ENCODE assay signal across 8 cellular contexts in the genomic region with DNA sequence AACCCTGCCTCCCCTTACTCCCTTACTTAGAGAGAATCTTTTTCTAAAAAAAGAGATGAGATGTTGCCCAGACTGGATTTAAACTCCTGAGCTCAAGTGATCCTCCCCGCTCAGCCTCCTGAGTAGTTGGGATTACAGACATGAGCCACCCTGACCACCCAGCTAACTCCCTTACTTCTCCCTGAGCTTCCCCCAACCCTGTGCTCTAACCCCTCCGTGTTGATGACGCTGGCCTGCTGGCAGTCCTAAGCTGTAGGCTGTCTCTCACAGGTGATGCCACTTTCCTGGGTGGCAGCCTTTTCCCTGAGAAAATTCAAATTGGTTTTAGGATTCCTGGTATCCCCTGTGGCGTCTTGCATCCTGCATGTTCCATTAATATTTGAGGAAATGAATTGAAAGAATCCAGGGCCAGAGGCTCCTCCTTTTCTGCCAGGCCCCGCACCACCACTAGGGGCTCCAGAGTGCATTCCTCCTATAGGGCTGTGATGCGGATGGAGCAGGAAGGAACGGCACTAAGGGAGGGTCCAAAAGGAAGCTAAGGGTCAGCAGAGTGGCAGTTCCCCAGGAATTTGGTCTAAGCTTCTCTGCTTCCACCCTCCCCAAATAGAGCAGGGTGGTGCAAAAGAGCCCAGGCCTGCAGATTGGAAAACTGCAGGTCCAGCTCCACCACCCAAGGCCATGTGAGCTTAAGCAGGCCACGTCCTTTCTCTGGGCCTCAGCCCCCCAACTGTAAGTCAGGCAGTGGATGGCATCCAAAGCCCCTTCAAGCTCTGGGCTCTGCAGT.
DNase-seq lines count a peak whose midpoint lies in the region; ATAC-seq, FAIRE-seq and TF ChIP-seq lines count a peak whose summit lies in the region.

No MANE protein-coding gene starts in this region.

- TF ChIP-seq CTCF in GM10266 (IDR thresholded peaks at IDR 0.05; ENCODE audit: control insufficient read depth, insufficient read depth, low read depth, missing control alignments) (peak; percentile 80), ascending aorta (IDR thresholded peaks at IDR 0.05) (peak; percentile 66 to 94 (median 91))

- H3K27me3 ChIP-seq in ascending aorta (no peaks in the 10 kb centered on the region), small intestine (ENCODE audit: control insufficient read depth in 2 of 2, insufficient read depth in 2 of 2, low read length in 2 of 2) (no peaks in the 10 kb centered on the region)

- H3K4me1 ChIP-seq in ascending aorta: peaks cover 1 to 12% of the 10 kb centered on the region in 2 donors
- no peaks in the 10 kb centered on the region for H3K4me1 ChIP-seq in small intestine (ENCODE audit: control insufficient read depth in 2 of 2, insufficient read depth in 1 of 2, low read depth in 1 of 2, low read length in 1 of 2)

- intact Hi-C loops in ascending aorta (cut with DNase I): loop anchor here (5.0 to 10.0 kb wide), 2 partner anchors 102 to 110 kb away; partner anchors contain the start of genes DAPK2 and HERC1

- H3K9me3 ChIP-seq in ascending aorta (no peaks in the 10 kb centered on the region), small intestine (ENCODE audit: control insufficient read depth, low read depth) (no peaks in the 10 kb centered on the region)

- ATAC-seq in HG02981 (IDR thresholded peaks at IDR 0.05; ENCODE audit: unreplicated experiment): no peak
- ATAC-seq in HG03354 (IDR thresholded peaks at IDR 0.05; ENCODE audit: poor library complexity, severe bottlenecking, unreplicated experiment): no peak

- no peak for FAIRE-seq in small intestine (lab: Jason Lieb, UNC)

- H3K27ac ChIP-seq in ascending aorta: no peak overlapping the region
- H3K27ac ChIP-seq in small intestine (ENCODE audit: low read depth in 1 of 2, low read length in 1 of 2): no peak overlapping the region

- DNase-seq in GM10266 (ENCODE audit: extremely low spot score): peak; percentile 58
- peak; percentile 76 for DNase-seq in LoVo (ENCODE audit: low spot score)
- peak; percentile 58 for DNase-seq in T-helper 9 cell
- DNase-seq in ascending aorta (ENCODE audit: low spot score in 2 of 2): peak in 1 of 2 donors; percentile 78
- DNase-seq in hepatic stellate cell (ENCODE audit: low spot score): peak; percentile 76
- peak; percentile 76 for DNase-seq in small intestine

- WGBS in small intestine, 3 donors: 46 to 50% (median 47%) methylated on average over 8 of the region's 8 CpGs

- H3K4me3 ChIP-seq in ascending aorta (no peak overlapping the region), small intestine (ENCODE audit: low read depth in 1 of 2, low read length in 2 of 2) (no peak overlapping the region)

- H3K36me3 ChIP-seq in ascending aorta (no peaks in the 10 kb centered on the region), small intestine (ENCODE audit: control insufficient read depth in 2 of 2, insufficient read depth in 2 of 2, low read length in 2 of 2) (no peaks in the 10 kb centered on the region)
